Comparison of ENCODE assay signal across 23 cellular contexts in genomic region chr10:31395695-31396094, GRCh38.
DNase-seq lines count a peak whose midpoint lies in the region; ATAC-seq and TF ChIP-seq lines count a peak whose summit lies in the region.
"Had no signal": no experiment of that assay in that cellular context is flagged by ENCODE, and none has a peak within 500 bp of the region (broad histone marks: within the 10 kb centered on the region; RNA-seq: fewer than 3 reads in every experiment).

No MANE protein-coding gene starts in this region.

- POLR2A ChIA-PET in naive thymus-derived CD8-positive, alpha-beta T cell (lab: Charles Lee): no interaction called here

- H3K4me3 ChIP-seq in coronary artery: no peak overlapping the region
- no peak overlapping the region for H3K4me3 ChIP-seq in right atrium auricular region
- peak overlapping the region; percentile 16 to 55 (median 46) for H3K4me3 ChIP-seq in skeletal muscle tissue (ENCODE audit: low read length in 3 of 3)
- H3K4me3 ChIP-seq: lower lobe of right lung, prostate gland, testis had no signal

- TF ChIP-seq CTCF in coronary artery (IDR thresholded peaks at IDR 0.05): no peak
- no peak for TF ChIP-seq CTCF in right atrium auricular region (IDR thresholded peaks at IDR 0.05)

- peak overlapping the region in 2 of 10 donors; percentile 6 to 75 for H3K27ac Mint-ChIP-seq in naive thymus-derived CD8-positive, alpha-beta T cell
- H3K27ac Mint-ChIP-seq: stimulated activated effector memory CD8-positive, alpha-beta T cell treated with anti-CD3 and anti-CD28 coated beads, Interleukin-12 subunit alpha, Interleukin-12 subunit beta, amount 100 ng/mL, for 72 hours had no signal

- H3K4me1 ChIP-seq in right atrium auricular region (peaks cover 0 to 47% of the 10 kb centered on the region in 2 donors), skeletal muscle tissue (ENCODE audit: control insufficient read depth in 3 of 3, insufficient read depth in 3 of 3, low read length in 3 of 3) (peaks cover 14 to 23% (median 19%) of the 10 kb centered on the region in 3 donors)
- H3K4me1 ChIP-seq: lower lobe of right lung, prostate gland, testis had no signal

- H3K27me3 Mint-ChIP-seq in naive thymus-derived CD8-positive, alpha-beta T cell: no peaks in the 10 kb centered on the region

- H3K27me3 ChIP-seq in right atrium auricular region (no peaks in the 10 kb centered on the region), skeletal muscle tissue (ENCODE audit: control insufficient read depth in 3 of 3, insufficient read depth in 3 of 3, low read length in 3 of 3) (no peaks in the 10 kb centered on the region)
- H3K27me3 ChIP-seq: testis had no signal

- in situ Hi-C loops in G401 (cut with HindIII; ENCODE audit: low sequenced_read_pairs): no loop called here

- no peak for ATAC-seq in GM18861 (IDR thresholded peaks at IDR 0.05; ENCODE audit: unreplicated experiment)
- no peak for ATAC-seq in HG03460 (IDR thresholded peaks at IDR 0.05; ENCODE audit: unreplicated experiment)
- no peak for ATAC-seq in naive thymus-derived CD8-positive, alpha-beta T cell
- ATAC-seq: lower lobe of right lung; stimulated activated effector memory CD8-positive, alpha-beta T cell treated with anti-CD3 and anti-CD28 coated beads, Interleukin-12 subunit alpha, Interleukin-12 subunit beta, amount 100 ng/mL, for 72 hours had no signal

- peak overlapping the region in 1 of 10 donors; percentile 31 for H3K4me3 Mint-ChIP-seq in naive thymus-derived CD8-positive, alpha-beta T cell
- H3K4me3 Mint-ChIP-seq: HFFc6; stimulated activated effector memory CD8-positive, alpha-beta T cell treated with anti-CD3 and anti-CD28 coated beads, Interleukin-12 subunit alpha, Interleukin-12 subunit beta, amount 100 ng/mL, for 72 hours had no signal

- H3K9ac ChIP-seq in skeletal muscle tissue (ENCODE audit: low read depth in 1 of 3, low read length in 3 of 3): peak overlapping the region; percentile 41 to 73 (median 68)

- peaks cover 23 to 48% (median 41%) of the 10 kb centered on the region in 4 donors for H3K4me1 Mint-ChIP-seq in naive thymus-derived CD8-positive, alpha-beta T cell

- H3K36me3 ChIP-seq in right atrium auricular region: no peaks in the 10 kb centered on the region
- peaks cover 0 to 3% (median 0%) of the 10 kb centered on the region in 3 donors for H3K36me3 ChIP-seq in skeletal muscle tissue (ENCODE audit: control insufficient read depth in 3 of 3, insufficient read depth in 3 of 3, low read length in 3 of 3)
- H3K36me3 ChIP-seq: lower lobe of right lung, prostate gland had no signal

- H3K27ac ChIP-seq in coronary artery (peak overlapping the region; percentile 54 to 61), right atrium auricular region (peak overlapping the region; percentile 27 to 67), skeletal muscle tissue (ENCODE audit: low read depth, low read length) (peak overlapping the region; percentile 81)
- H3K27ac ChIP-seq: lower lobe of right lung, prostate gland, testis had no signal

- DNase-seq in G401 (ENCODE audit: low spot score) (peak; percentile 53), coronary artery (ENCODE audit: low spot score) (no peak), right atrium auricular region (ENCODE audit: low spot score) (no peak), SW 1271 (lab: John Stamatoyannopoulos, UW) (no peak)
- no peak for DNase-seq in naive thymus-derived CD8-positive, alpha-beta T cell
- DNase-seq: ACHN; activated CD4-positive, alpha-beta T cell treated with anti-CD3 and anti-CD28 coated beads, Interleukin-2, amount 50 U/mL, for 4 hours; activated CD8-positive, alpha-beta memory T cell treated with anti-CD3 and anti-CD28 coated beads, Interleukin-2, amount 50 U/mL, for 4 hours; effector memory CD4-positive, alpha-beta T cell; HFFc6; islet precursor cell; lower lobe of right lung; NCI-H2029 treated with DMSO at 0.1 percent for 48 hours; NCI-H82; RPMI8226; small intestine; T1000; testis had no signal

- H3K9me3 ChIP-seq in right atrium auricular region: no peaks in the 10 kb centered on the region
- H3K9me3 ChIP-seq in skeletal muscle tissue (ENCODE audit: control insufficient read depth in 3 of 3, low read length in 3 of 3): no peaks in the 10 kb centered on the region
- H3K9me3 ChIP-seq: lower lobe of right lung, prostate gland, testis had no signal

- peaks cover 0 to 10% (median 6%) of the 10 kb centered on the region in 3 donors for H3K36me3 Mint-ChIP-seq in naive thymus-derived CD8-positive, alpha-beta T cell

- no peaks in the 10 kb centered on the region for H3K9me3 Mint-ChIP-seq in naive thymus-derived CD8-positive, alpha-beta T cell
- H3K9me3 Mint-ChIP-seq: HFFc6; stimulated activated effector memory CD8-positive, alpha-beta T cell treated with anti-CD3 and anti-CD28 coated beads, Interleukin-12 subunit alpha, Interleukin-12 subunit beta, amount 100 ng/mL, for 72 hours had no signal

Comparison
In these comparisons a context has a peak if more than half of its experiments do, and no peak if none do; other contexts are left out.
1. H3K4me3 ChIP-seq: peak in skeletal muscle tissue (3 of 3); none in coronary artery (single experiment) and right atrium auricular region (0 of 2).
2. Peak in every context shown above with its lines, with median percentiles within 50 percentile points of each other: H3K27ac ChIP-seq.